In the genomic region with DNA sequence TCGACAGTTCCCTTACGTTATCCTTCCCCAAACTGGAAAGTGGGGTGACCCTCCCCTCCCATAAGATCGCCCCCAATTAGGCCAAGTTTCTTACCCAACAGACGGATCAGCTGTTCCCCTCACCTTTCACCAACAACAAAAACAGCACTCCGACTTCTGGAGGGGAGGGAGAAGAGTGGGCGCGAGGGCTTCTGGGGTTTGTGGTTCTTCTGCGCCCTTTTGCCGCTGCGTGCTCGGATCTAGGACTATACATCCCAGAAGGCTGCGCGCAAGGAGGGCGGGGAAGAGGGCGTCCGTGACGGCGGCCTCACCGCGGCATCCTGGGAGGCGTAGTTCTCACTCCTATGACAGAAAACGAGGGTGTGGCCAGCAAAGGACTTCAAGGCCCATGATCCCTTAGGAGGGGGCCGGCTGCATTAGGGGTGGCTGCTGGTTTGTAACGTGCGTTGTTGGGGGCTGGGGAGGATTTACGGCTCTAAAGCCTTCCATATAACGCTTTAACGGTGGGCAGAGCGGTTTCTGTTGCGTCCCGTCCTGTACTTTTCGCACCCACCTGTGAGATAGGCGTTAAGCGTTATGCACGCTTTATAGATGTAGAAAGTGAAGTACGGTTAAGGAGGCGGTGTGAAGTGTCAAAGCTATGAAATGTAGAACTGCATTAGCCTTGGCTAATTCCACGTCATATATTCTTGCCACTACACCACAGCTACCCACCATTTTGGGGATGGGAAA, we compare ENCODE assay signal across 8 cellular contexts. TPM values are rescaled to one million over a fixed set of nuclear protein-coding genes. Genes with fewer than 3 reads are reported as not detected.
DNase-seq lines count a peak whose midpoint lies in the region; ATAC-seq and TF ChIP-seq lines count a peak whose summit lies in the region.

A gene with protein sequence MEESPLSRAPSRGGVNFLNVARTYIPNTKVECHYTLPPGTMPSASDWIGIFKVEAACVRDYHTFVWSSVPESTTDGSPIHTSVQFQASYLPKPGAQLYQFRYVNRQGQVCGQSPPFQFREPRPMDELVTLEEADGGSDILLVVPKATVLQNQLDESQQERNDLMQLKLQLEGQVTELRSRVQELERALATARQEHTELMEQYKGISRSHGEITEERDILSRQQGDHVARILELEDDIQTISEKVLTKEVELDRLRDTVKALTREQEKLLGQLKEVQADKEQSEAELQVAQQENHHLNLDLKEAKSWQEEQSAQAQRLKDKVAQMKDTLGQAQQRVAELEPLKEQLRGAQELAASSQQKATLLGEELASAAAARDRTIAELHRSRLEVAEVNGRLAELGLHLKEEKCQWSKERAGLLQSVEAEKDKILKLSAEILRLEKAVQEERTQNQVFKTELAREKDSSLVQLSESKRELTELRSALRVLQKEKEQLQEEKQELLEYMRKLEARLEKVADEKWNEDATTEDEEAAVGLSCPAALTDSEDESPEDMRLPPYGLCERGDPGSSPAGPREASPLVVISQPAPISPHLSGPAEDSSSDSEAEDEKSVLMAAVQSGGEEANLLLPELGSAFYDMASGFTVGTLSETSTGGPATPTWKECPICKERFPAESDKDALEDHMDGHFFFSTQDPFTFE (minus strand): TSS at position 143 of the 732 bp plus-strand sequence. CDS start 2,210 bp downstream, outside the sequence.

- peak; percentile 67 for TF ChIP-seq POLR2A in erythroblast (IDR thresholded peaks at IDR 0.05; ENCODE audit: low read length)

- H3K27me3 ChIP-seq in Panc1 (ENCODE audit: control insufficient read depth, insufficient read depth, low read length) (no peaks in the 10 kb centered on the region), mucosa of rectum (ENCODE audit: control insufficient read depth in 2 of 2, insufficient read depth in 2 of 2, low read length in 2 of 2) (no peaks in the 10 kb centered on the region)

- ATAC-seq in GM21723 (IDR thresholded peaks at IDR 0.05; ENCODE audit: unreplicated experiment) (peak; percentile 99), Panc1 (peak; percentile 100)
- peak; percentile 99 for ATAC-seq in activated T-cell treated with anti-CD3 and anti-CD28 coated beads, Interleukin-2, amount 50 U/mL, for 4 hours

- CTCF ChIA-PET in Panc1 (lab: Charles Lee), result no interaction called here

- H3K27ac ChIP-seq in Panc1 (ENCODE audit: low read length) (peak within 1 kb of the TSS; percentile 95), mucosa of rectum (ENCODE audit: low read depth in 2 of 2, low read length in 2 of 2) (peak within 1 kb of the TSS in 1 of 2 donors; percentile 27)

- peaks cover 25% of the 10 kb centered on the region for H3K4me1 Mint-ChIP-seq in activated T-cell treated with anti-CD3 and anti-CD28 coated beads, Interleukin-2, amount 50 U/mL, for 4 hours (ENCODE audit: low read depth)

- no TSS peak for BruUV-seq in Panc1 (replicated peaks; lab: Mats Ljungman, UMichigan)

- no peaks in the 10 kb centered on the region for H3K9me3 Mint-ChIP-seq in activated T-cell treated with anti-CD3 and anti-CD28 coated beads, Interleukin-2, amount 50 U/mL, for 4 hours

- H3K27me3 Mint-ChIP-seq in activated T-cell treated with anti-CD3 and anti-CD28 coated beads, Interleukin-2, amount 50 U/mL, for 4 hours (ENCODE audit: low read depth), result no peaks in the 10 kb centered on the region

- no peaks in the 10 kb centered on the region for H3K9me3 ChIP-seq in Panc1 (ENCODE audit: control insufficient read depth, insufficient read depth, low read depth, low read length)
- H3K9me3 ChIP-seq in mucosa of rectum (ENCODE audit: control insufficient read depth in 2 of 2, low read length in 2 of 2), result no peaks in the 10 kb centered on the region

- in situ Hi-C loops in Panc1 (cut with HindIII; ENCODE audit: low pct_unique_long_range_greater_than_20kb, low sequenced_read_pairs), result no loop called here

- H3K9ac ChIP-seq in mucosa of rectum (ENCODE audit: low read depth in 1 of 2, low read length in 2 of 2), result peak within 1 kb of the TSS; percentile 80 to 92

- POLR2A ChIA-PET in Panc1 (lab: Charles Lee), result no interaction called here

- peak; percentile 99 for DNase-seq in DMS53 (lab: John Stamatoyannopoulos, UW)
- DNase-seq in KG1 (lab: John Stamatoyannopoulos, UW), result peak; percentile 30
- peak; percentile 97 for DNase-seq in Panc1 (ENCODE audit: low read depth, low spot score)
- peak; percentile 93 for DNase-seq in activated T-cell treated with anti-CD3 and anti-CD28 coated beads, Interleukin-2, amount 50 U/mL, for 4 hours
- peak; percentile 98 to 99 for DNase-seq in erythroblast (lab: John Stamatoyannopoulos, UW)
- peak; percentile 97 for DNase-seq in stimulated activated CD8-positive, alpha-beta memory T cell treated with anti-CD3 and anti-CD28 coated beads, Interleukin-4, amount 100 ng/mL, for 48 hours

- H3K4me3 ChIP-seq in Panc1 (ENCODE audit: low read depth in 2 of 2, low read length in 2 of 2) (peak within 1 kb of the TSS; percentile 89), mucosa of rectum (ENCODE audit: low read length in 2 of 2) (peak within 1 kb of the TSS; percentile 94 to 99)

- peak within 1 kb of the TSS; percentile 84 for H3K4me3 Mint-ChIP-seq in activated T-cell treated with anti-CD3 and anti-CD28 coated beads, Interleukin-2, amount 50 U/mL, for 4 hours

- H3K36me3 Mint-ChIP-seq in activated T-cell treated with anti-CD3 and anti-CD28 coated beads, Interleukin-2, amount 50 U/mL, for 4 hours (ENCODE audit: insufficient read depth), result peaks cover 21% of the 10 kb centered on the region

- no peaks in the 10 kb centered on the region; the same call in 1 of the 2 replicates for H3K36me3 ChIP-seq in Panc1 (ENCODE audit: control insufficient read depth, insufficient read depth, low read length)
- peaks cover 21 to 22% of the 10 kb centered on the region in 2 donors for H3K36me3 ChIP-seq in mucosa of rectum (ENCODE audit: control insufficient read depth in 2 of 2, insufficient read depth in 2 of 2, low read length in 2 of 2)

- no peak for TF ChIP-seq CTCF in Panc1 (IDR thresholded peaks at IDR 0.05)

- H3K4me1 ChIP-seq in Panc1 (ENCODE audit: control insufficient read depth, insufficient read depth, low read length) (peaks cover 12% of the 10 kb centered on the region), mucosa of rectum (ENCODE audit: control insufficient read depth in 2 of 2, insufficient read depth in 2 of 2, low read length in 2 of 2) (peaks cover 13 to 15% of the 10 kb centered on the region in 2 donors)

- intact Hi-C loops in Panc1 (cut with micrococcal nuclease; ENCODE audit: unreplicated experiment), result no loop called here

RNA-seq across cellular contexts. Expression of the gene that starts here (rescaled TPM):
- 48.0 TPM for total RNA-seq in Panc1 (2021; ENCODE audit: unreplicated experiment)
- polyA plus RNA-seq in Panc1 (2012; ENCODE audit: insufficient read length), result 49.2 TPM
- total RNA-seq in activated T-cell treated with anti-CD3 and anti-CD28 coated beads, Interleukin-2, amount 50 U/mL, for 4 hours, result 1 to 10 TPM; 2.6 to 9.9 (median 7.1) TPM

Comparison
In these comparisons a context has a peak if more than half of its experiments do, and no peak if none do; other contexts are left out.
1. DNase-seq: peak in every context shown above with its lines; median percentile 99 in DMS53; 98 in erythroblast; 97 in Panc1; 97 in stimulated activated CD8-positive, alpha-beta memory T cell treated with anti-CD3 and anti-CD28 coated beads, Interleukin-4, amount 100 ng/mL, for 48 hours; 93 in activated T-cell treated with anti-CD3 and anti-CD28 coated beads, Interleukin-2, amount 50 U/mL, for 4 hours; 30 in KG1.